19 cellular contexts compared by ENCODE assay signal in the genomic region with DNA sequence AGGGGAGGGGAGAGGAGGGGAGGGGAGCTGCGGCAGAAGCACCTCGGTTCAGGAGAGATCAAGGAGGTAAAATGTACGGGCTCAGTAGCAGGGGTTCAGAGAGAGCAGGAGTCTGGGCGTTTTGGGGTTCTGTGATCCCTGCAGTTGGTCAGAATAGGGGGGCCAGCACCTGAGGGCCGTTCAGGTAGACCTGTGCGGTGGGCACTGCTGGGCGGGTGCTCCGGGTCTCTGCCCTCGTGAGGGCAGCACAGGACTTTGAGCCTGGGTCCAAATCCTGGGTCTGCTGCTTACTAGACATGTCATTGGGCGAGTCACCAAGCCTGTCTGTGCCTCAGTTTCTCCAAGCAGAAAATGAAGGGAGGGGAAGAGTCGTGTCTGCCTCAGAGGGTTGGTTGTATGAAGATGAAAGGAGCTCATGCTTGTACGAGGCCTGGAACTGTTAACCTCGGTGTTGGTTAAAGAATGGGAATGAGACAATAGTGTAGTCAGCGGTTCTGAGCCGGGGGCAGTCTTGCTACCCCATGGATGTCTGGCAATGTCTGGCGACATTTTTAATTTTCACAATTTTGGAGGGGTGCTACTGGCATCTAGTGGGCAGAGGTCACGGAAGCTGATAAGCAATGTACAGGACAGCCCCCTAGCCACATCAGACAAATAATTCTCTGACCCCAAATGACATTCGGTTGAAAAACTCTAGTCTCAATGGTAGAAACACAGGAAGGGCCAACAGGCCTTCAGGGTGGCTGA. TPM values are rescaled to one million over a fixed set of nuclear protein-coding genes. Genes with fewer than 3 reads are reported as not detected.
DNase-seq lines count a peak whose midpoint lies in the region; ATAC-seq and TF ChIP-seq lines count a peak whose summit lies in the region.
"Had no signal": no experiment of that assay in that cellular context is flagged by ENCODE, and none has a peak within 500 bp of the region (broad histone marks: within the 10 kb centered on the region; RNA-seq: fewer than 3 reads in every experiment).

No MANE protein-coding gene starts in this region.

- no peaks in the 10 kb centered on the region for H3K4me1 Mint-ChIP-seq in progenitor cell of endocrine pancreas (ENCODE audit: low read depth)

- CTCF ChIA-PET in HCT116 (lab: Charles Lee), result no interaction called here

- POLR2A ChIA-PET in HCT116 (lab: Charles Lee), result no interaction called here

- no TSS peak for BruUV-seq in HCT116 (replicated peaks; lab: Mats Ljungman, UMichigan)

- H3K9ac ChIP-seq in HCT116 (ENCODE audit: low read length), result no peak overlapping the region
- H3K9ac ChIP-seq: BLaER1 treated with 17β-estradiol and CSF1 and Interleukin-3, amounts not matched to agents 10 nM and 100 nM had no signal

- H3K27ac Mint-ChIP-seq in progenitor cell of endocrine pancreas, result peak overlapping the region; percentile 73
- H3K27ac Mint-ChIP-seq: HFFc6 had no signal

- no peak overlapping the region for H3K4me3 Mint-ChIP-seq in progenitor cell of endocrine pancreas (ENCODE audit: low read depth)
- H3K4me3 Mint-ChIP-seq: HFFc6 had no signal

- H3K9me3 Mint-ChIP-seq in progenitor cell of endocrine pancreas (ENCODE audit: low read depth), result peaks cover 10% of the 10 kb centered on the region

- TF ChIP-seq CTCF in HCT116 (IDR thresholded peaks at IDR 0.05 in 2 of 3, conservative IDR thresholded peaks at IDR 0.05 in 1 of 3; ENCODE audit: borderline replicate concordance in 1 of 3, insufficient read depth in 1 of 3, low read depth in 2 of 3, low read length in 2 of 3) (no peak), progenitor cell of endocrine pancreas (IDR thresholded peaks at IDR 0.05; ENCODE audit: unreplicated experiment) (no peak)

- no peaks in the 10 kb centered on the region for H3K9me2 ChIP-seq in HCT116 (ENCODE audit: insufficient read depth)

- RAD21 ChIA-PET in HCT116 (lab: Charles Lee; ENCODE audit: low non-redundant PET in 1 of 2, low total read pairs in 2 of 2, uncharacterized antibody in 2 of 2, unreplicated experiment in 2 of 2), result no interaction called here

- H3K4me3 ChIP-seq in HCT116 (replicated peaks in 1 of 2; ENCODE audit: low read depth in 1 of 2, low read length in 2 of 2), result no peak overlapping the region
- H3K4me3 ChIP-seq: BLaER1 treated with 17β-estradiol and CSF1 and Interleukin-3, amounts not matched to agents 10 nM and 100 nM; K562 had no signal

- no peak for TF ChIP-seq POLR2A in HCT116 (IDR thresholded peaks at IDR 0.05; ENCODE audit: borderline replicate concordance, extremely low read depth, insufficient read depth, insufficient read length)

- H2AFZ ChIP-seq in HCT116 (ENCODE audit: low read depth, low read length, poor library complexity, severe bottlenecking), result no peak overlapping the region

- TF ChIP-seq RAD21 in HCT116 (IDR thresholded peaks at IDR 0.05; ENCODE audit: low read depth), result peak; percentile 12; the same call in 1 of the 2 replicates

- peaks cover 14% of the 10 kb centered on the region in 2 experiments; a peak in 3 of 4 replicates for H3K36me3 ChIP-seq in HCT116 (ENCODE audit: control insufficient read depth in 1 of 2, insufficient read depth in 2 of 2, low read length in 2 of 2)

- no peak for ATAC-seq in HCT116
- ATAC-seq: K562 had no signal

- no peaks in the 10 kb centered on the region for H3K4me1 ChIP-seq in HCT116 (ENCODE audit: control insufficient read depth in 1 of 2, insufficient read depth in 2 of 2, low read length in 2 of 2)

- intact Hi-C loops in HCT116 (cut with micrococcal nuclease), result no loop called here

- no peak overlapping the region for H3K27ac ChIP-seq in HCT116 (ENCODE audit: low read depth, low read length)
- H3K27ac ChIP-seq: 22Rv1 had no signal

- H3K9me3 ChIP-seq in HCT116 (ENCODE audit: control insufficient read depth in 1 of 2, insufficient read depth in 1 of 2, low read depth in 1 of 2, low read length in 2 of 2), result 0 out of 4 replicates have a peak, but pooled peaks cover 0 to 3% of the 10 kb centered on the region in 2 experiments

- DNase-seq in NCI-H82 (lab: John Stamatoyannopoulos, UW) (peak; percentile 50), NCI-H82 treated with DMSO at 0.1 percent for 48 hours (lab: John Stamatoyannopoulos, UW; ENCODE audit: unreplicated experiment) (no peak), HCT116 (ENCODE audit: low read depth, low spot score) (no peak), iPS-NIHi11 (ENCODE audit: low spot score) (peak; percentile 3), progenitor cell of endocrine pancreas (ENCODE audit: low spot score, unreplicated experiment) (no peak), NCI-H146 treated with DMSO at 0.1 percent for 48 hours (lab: John Stamatoyannopoulos, UW; ENCODE audit: unreplicated experiment) (no peak), DMS153 (lab: John Stamatoyannopoulos, UW) (no peak), pons (ENCODE audit: low spot score) (no peak)
- DNase-seq: DMS 273 treated with DMSO at 0.1 percent for 48 hours, GOT3, HFFc6, NCI-H1048, NCI-H1694, NCI-H345, NCI-H526 treated with DMSO at 0.1 percent for 48 hours, SIG-M5 had no signal

- H4K20me1 ChIP-seq in HCT116 (ENCODE audit: insufficient read depth), result no peaks in the 10 kb centered on the region

- H3K27me3 ChIP-seq in HCT116 (ENCODE audit: insufficient read depth, low read length), result no peaks in the 10 kb centered on the region
- H3K27me3 ChIP-seq: BLaER1 treated with 17β-estradiol and CSF1 and Interleukin-3, amounts not matched to agents 10 nM and 100 nM had no signal

- no peaks in the 10 kb centered on the region for H3K27me3 Mint-ChIP-seq in progenitor cell of endocrine pancreas

- H3K79me2 ChIP-seq in HCT116 (ENCODE audit: insufficient read depth, low read length), result peaks cover 3% of the 10 kb centered on the region; the same call in 1 of the 2 replicates

- peaks cover 26% of the 10 kb centered on the region for H3K36me3 Mint-ChIP-seq in progenitor cell of endocrine pancreas (ENCODE audit: insufficient read depth)

- no peak overlapping the region for H3K4me2 ChIP-seq in HCT116 (ENCODE audit: low read length)
- H3K4me2 ChIP-seq: BLaER1 treated with 17β-estradiol and CSF1 and Interleukin-3, amounts not matched to agents 10 nM and 100 nM had no signal

TF ChIP-seq in HCT116, 20 proteins besides CTCF, POLR2A, EP300 and RAD21 (continues in another document):
- TF ChIP-seq SRF (IDR thresholded peaks at IDR 0.05; ENCODE audit: low read depth) (no peak), SP1 (IDR thresholded peaks at IDR 0.05; ENCODE audit: low read depth) (no peak), FOSL1 (IDR thresholded peaks at IDR 0.05; ENCODE audit: low read depth) (no peak), CEBPB (IDR thresholded peaks at IDR 0.05; ENCODE audit: low read depth) (no peak), SIN3A (IDR thresholded peaks at IDR 0.05; ENCODE audit: low read depth) (no peak), EZH2phosphoT487 (IDR thresholded peaks at IDR 0.05; ENCODE audit: borderline replicate concordance) (no peak), CBX3 (IDR thresholded peaks at IDR 0.05; ENCODE audit: low read depth) (no peak), EGR1 (IDR thresholded peaks at IDR 0.05; ENCODE audit: low read depth) (no peak), ELF1 (IDR thresholded peaks at IDR 0.05; ENCODE audit: borderline replicate concordance, low read depth) (no peak), ZNF274 (IDR thresholded peaks at IDR 0.05; ENCODE audit: low read depth, low read length) (no peak), ZFX (IDR thresholded peaks at IDR 0.05) (no peak)
- TF ChIP-seq, protein P1, sequence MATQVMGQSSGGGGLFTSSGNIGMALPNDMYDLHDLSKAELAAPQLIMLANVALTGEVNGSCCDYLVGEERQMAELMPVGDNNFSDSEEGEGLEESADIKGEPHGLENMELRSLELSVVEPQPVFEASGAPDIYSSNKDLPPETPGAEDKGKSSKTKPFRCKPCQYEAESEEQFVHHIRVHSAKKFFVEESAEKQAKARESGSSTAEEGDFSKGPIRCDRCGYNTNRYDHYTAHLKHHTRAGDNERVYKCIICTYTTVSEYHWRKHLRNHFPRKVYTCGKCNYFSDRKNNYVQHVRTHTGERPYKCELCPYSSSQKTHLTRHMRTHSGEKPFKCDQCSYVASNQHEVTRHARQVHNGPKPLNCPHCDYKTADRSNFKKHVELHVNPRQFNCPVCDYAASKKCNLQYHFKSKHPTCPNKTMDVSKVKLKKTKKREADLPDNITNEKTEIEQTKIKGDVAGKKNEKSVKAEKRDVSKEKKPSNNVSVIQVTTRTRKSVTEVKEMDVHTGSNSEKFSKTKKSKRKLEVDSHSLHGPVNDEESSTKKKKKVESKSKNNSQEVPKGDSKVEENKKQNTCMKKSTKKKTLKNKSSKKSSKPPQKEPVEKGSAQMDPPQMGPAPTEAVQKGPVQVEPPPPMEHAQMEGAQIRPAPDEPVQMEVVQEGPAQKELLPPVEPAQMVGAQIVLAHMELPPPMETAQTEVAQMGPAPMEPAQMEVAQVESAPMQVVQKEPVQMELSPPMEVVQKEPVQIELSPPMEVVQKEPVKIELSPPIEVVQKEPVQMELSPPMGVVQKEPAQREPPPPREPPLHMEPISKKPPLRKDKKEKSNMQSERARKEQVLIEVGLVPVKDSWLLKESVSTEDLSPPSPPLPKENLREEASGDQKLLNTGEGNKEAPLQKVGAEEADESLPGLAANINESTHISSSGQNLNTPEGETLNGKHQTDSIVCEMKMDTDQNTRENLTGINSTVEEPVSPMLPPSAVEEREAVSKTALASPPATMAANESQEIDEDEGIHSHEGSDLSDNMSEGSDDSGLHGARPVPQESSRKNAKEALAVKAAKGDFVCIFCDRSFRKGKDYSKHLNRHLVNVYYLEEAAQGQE (IDR thresholded peaks at IDR 0.05; ENCODE audit: low read depth), result no peak
- TF ChIP-seq, protein P2, sequence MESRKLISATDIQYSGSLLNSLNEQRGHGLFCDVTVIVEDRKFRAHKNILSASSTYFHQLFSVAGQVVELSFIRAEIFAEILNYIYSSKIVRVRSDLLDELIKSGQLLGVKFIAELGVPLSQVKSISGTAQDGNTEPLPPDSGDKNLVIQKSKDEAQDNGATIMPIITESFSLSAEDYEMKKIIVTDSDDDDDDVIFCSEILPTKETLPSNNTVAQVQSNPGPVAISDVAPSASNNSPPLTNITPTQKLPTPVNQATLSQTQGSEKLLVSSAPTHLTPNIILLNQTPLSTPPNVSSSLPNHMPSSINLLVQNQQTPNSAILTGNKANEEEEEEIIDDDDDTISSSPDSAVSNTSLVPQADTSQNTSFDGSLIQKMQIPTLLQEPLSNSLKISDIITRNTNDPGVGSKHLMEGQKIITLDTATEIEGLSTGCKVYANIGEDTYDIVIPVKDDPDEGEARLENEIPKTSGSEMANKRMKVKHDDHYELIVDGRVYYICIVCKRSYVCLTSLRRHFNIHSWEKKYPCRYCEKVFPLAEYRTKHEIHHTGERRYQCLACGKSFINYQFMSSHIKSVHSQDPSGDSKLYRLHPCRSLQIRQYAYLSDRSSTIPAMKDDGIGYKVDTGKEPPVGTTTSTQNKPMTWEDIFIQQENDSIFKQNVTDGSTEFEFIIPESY (IDR thresholded peaks at IDR 0.05; ENCODE audit: extremely low read depth, insufficient replicate concordance, low read length), result no peak
- TF ChIP-seq, protein P3, sequence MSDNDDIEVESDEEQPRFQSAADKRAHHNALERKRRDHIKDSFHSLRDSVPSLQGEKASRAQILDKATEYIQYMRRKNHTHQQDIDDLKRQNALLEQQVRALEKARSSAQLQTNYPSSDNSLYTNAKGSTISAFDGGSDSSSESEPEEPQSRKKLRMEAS (IDR thresholded peaks at IDR 0.05), result no peak

RNA-seq across cellular contexts. Expression of a gene that starts 35.4 kb away (rescaled TPM):
- not detected for total RNA-seq in HCT116 (2021; ENCODE audit: unreplicated experiment)
- not detected in 2 replicates for polyA plus RNA-seq in HCT116 (2012)
- total RNA-seq in progenitor cell of endocrine pancreas, result not detected in 2 replicates
- total RNA-seq: HFFc6, K562 had no signal
- polyA plus RNA-seq: K562 had no signal

Comparison
In these comparisons a context has a peak if more than half of its experiments do, and no peak if none do; other contexts are left out.
1. DNase-seq: peak in NCI-H82 (single experiment) and iPS-NIHi11 (single experiment); none in NCI-H82 treated with DMSO at 0.1 percent for 48 hours (single experiment), HCT116 (single experiment), progenitor cell of endocrine pancreas (single experiment), NCI-H146 treated with DMSO at 0.1 percent for 48 hours (single experiment), DMS153 (single experiment) and pons (single experiment).